8 cellular contexts compared by ENCODE assay signal in the genomic region with DNA sequence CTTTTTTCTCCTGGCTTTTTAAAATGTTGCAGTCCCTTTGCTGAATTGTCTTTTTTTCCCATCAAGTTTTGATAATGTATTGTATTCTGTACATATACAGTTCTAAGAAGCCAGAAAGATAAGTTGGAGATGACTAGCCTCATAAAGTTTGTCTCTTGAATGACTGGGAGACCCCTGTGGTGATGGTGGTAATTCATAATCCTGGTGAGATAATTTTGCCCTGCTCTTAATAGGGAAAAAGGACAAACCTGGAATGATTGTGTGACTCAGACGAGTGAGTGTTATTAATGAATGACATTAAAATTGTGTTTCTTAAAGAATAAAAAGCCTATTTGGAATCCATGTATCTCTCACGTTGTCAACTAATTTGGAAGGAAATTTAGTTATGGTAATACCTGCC. TPM values are rescaled to one million over a fixed set of nuclear protein-coding genes. Genes with fewer than 3 reads are reported as not detected.
DNase-seq lines count a peak whose midpoint lies in the region; ATAC-seq and TF ChIP-seq lines count a peak whose summit lies in the region.

No MANE protein-coding gene starts in this region.

- peak overlapping the region; percentile 6 for H3K27ac Mint-ChIP-seq in T-helper 2 cell treated with Interferon-gamma antibody and Interleukin-4, amounts not matched to agents 5 μg/mL and 100 μg/mL, for 36 hours
- peak overlapping the region; percentile 6 to 13 for H3K27ac Mint-ChIP-seq in T-cell

- peak overlapping the region in 3 of 8 donors; percentile 88 to 90 (median 90) for H3K27ac ChIP-seq in spleen

- peaks cover 5% of the 10 kb centered on the region for H3K27me3 Mint-ChIP-seq in T-helper 2 cell treated with Interferon-gamma antibody and Interleukin-4, amounts not matched to agents 5 μg/mL and 100 μg/mL, for 36 hours (ENCODE audit: low read depth)
- peaks cover 0 to 3% of the 10 kb centered on the region in 2 donors for H3K27me3 Mint-ChIP-seq in T-cell

- intact Hi-C loops in spleen (cut with DNase I; ENCODE audit: low total_unique reads), result no loop called here

- peaks cover 17% of the 10 kb centered on the region for H3K36me3 Mint-ChIP-seq in T-helper 2 cell treated with Interferon-gamma antibody and Interleukin-4, amounts not matched to agents 5 μg/mL and 100 μg/mL, for 36 hours (ENCODE audit: low read depth)
- peaks cover 6% of the 10 kb centered on the region for H3K36me3 Mint-ChIP-seq in T-cell

- H3K27me3 ChIP-seq in spleen (replicated peaks in 1 of 7), result no peaks in the 10 kb centered on the region

- CTCF ChIA-PET in T-cell (lab: Charles Lee), result no interaction called here

- peak overlapping the region; percentile 98 for H3K4me3 ChIP-seq in fibroblast of villous mesenchyme (ENCODE audit: low read depth, low read length)
- H3K4me3 ChIP-seq in spleen, result peak overlapping the region in 7 of 8 donors; percentile 68 to 98 (median 75)

- no peaks in the 10 kb centered on the region for H3K9me3 Mint-ChIP-seq in T-helper 2 cell treated with Interferon-gamma antibody and Interleukin-4, amounts not matched to agents 5 μg/mL and 100 μg/mL, for 36 hours
- no peaks in the 10 kb centered on the region for H3K9me3 Mint-ChIP-seq in T-cell

- POLR2A ChIA-PET in T-cell (lab: Charles Lee), result interaction anchor here in 1 of 2 donors (0.9 kb wide), 1 partner anchor 638 kb away, joined by 3 read pairs; no protein-coding TSS in a partner anchor

- H3K4me1 ChIP-seq in spleen, result peaks cover 2 to 34% (median 22%) of the 10 kb centered on the region in 6 donors

- DNase-seq in T-helper 2 cell treated with Interferon-gamma antibody and Interleukin-4, amounts not matched to agents 5 μg/mL and 100 μg/mL, for 36 hours (ENCODE audit: low spot score), result no peak
- DNase-seq in T-helper 2 cell, result no peak
- DNase-seq in T-cell, result no peak
- DNase-seq in fibroblast of villous mesenchyme (ENCODE audit: low read depth), result no peak
- no peak for DNase-seq in spleen
- DNase-seq in SHP77 treated with DMSO at 0.1 percent for 48 hours (lab: John Stamatoyannopoulos, UW), result no peak
- no peak for DNase-seq in DMS79 treated with DMSO at 0.1 percent for 48 hours (lab: John Stamatoyannopoulos, UW)

- no peak for TF ChIP-seq POLR2A in spleen (IDR thresholded peaks at IDR 0.05)

- peaks cover 0 to 9% (median 0%) of the 10 kb centered on the region in 6 donors for H3K36me3 ChIP-seq in spleen

- 74 to 85% (median 75%) methylated on average over 2 of the region's 2 CpGs for WGBS in spleen, 5 donors

- H3K4me1 Mint-ChIP-seq in T-helper 2 cell treated with Interferon-gamma antibody and Interleukin-4, amounts not matched to agents 5 μg/mL and 100 μg/mL, for 36 hours (ENCODE audit: low read depth), result peaks cover 26% of the 10 kb centered on the region
- H3K4me1 Mint-ChIP-seq in T-cell, result peaks cover 33 to 35% (median 34%) of the 10 kb centered on the region in 3 donors

- H3K4me3 Mint-ChIP-seq in T-helper 2 cell treated with Interferon-gamma antibody and Interleukin-4, amounts not matched to agents 5 μg/mL and 100 μg/mL, for 36 hours, result peak overlapping the region; percentile 100
- H3K4me3 Mint-ChIP-seq in T-cell, result peak overlapping the region; percentile 100

- ATAC-seq in T-cell (replicated peaks in 1 of 4), result no peak
- ATAC-seq in HG03196 (IDR thresholded peaks at IDR 0.05; ENCODE audit: unreplicated experiment), result no peak

- H3K9me3 ChIP-seq in spleen, result no peaks in the 10 kb centered on the region

- TF ChIP-seq CTCF in fibroblast of villous mesenchyme (IDR thresholded peaks at IDR 0.05; ENCODE audit: insufficient read depth, low read depth, low read length), result no peak
- no peak for TF ChIP-seq CTCF in spleen (IDR thresholded peaks at IDR 0.05 in 8 of 11, conservative IDR thresholded peaks at IDR 0.05 in 3 of 11)

RNA-seq across cellular contexts. Expression of gene HIKESHI, which starts 1.2 kb away (rescaled TPM):
- 10 to 100 TPM; 20.6 to 32.1 (median 28.7) TPM for total RNA-seq in T-cell
- total RNA-seq in fibroblast of villous mesenchyme, result 74.4 and 101 TPM in 2 replicates
- total RNA-seq in spleen, result 10 to 100 TPM; 22.5 to 37.1 (median 25.5) TPM
- 10 to 100 TPM; 25.3 to 44.9 (median 33.7) TPM for polyA plus RNA-seq in spleen

RNA-seq across cellular contexts. Expression of gene EED, which starts 58.7 kb away (rescaled TPM):
- total RNA-seq in T-cell, result 10 to 100 TPM; 31.6 to 37.6 (median 35.7) TPM
- 15.5 and 25.9 TPM in 2 replicates for total RNA-seq in fibroblast of villous mesenchyme
- 10 to 100 TPM; 25.8 to 48.1 (median 34.0) TPM for total RNA-seq in spleen
- polyA plus RNA-seq in spleen, result 10 to 100 TPM; 24.3 to 26.8 (median 25.0) TPM
